13 cellular contexts compared by ENCODE assay signal in genomic region chr18:8140841-8141501, GRCh38.
DNase-seq lines count a peak whose midpoint lies in the region; ATAC-seq and TF ChIP-seq lines count a peak whose summit lies in the region.
"Had no signal": no experiment of that assay in that cellular context is flagged by ENCODE, and none has a peak within 500 bp of the region (broad histone marks: within the 10 kb centered on the region; RNA-seq: fewer than 3 reads in every experiment).

No MANE protein-coding gene starts in this region.

- 63% methylated on average over 8 of the region's 8 CpGs for whole genome bisulfite sequencing in mammary epithelial cell (ENCODE audit: low coverage, missing lambda C conversion rate)
- 69 to 70% methylated on average over 3 to 8 of the region's 8 CpGs for WGBS in transverse colon (ENCODE audit: low coverage in 1 of 2), 2 donors

- CTCF ChIA-PET in mammary epithelial cell (lab: Charles Lee; ENCODE audit: low non-redundant PET), result interaction anchor here (0.7 kb wide), 1 partner anchor 88 kb away, joined by 4 read pairs; no protein-coding TSS in a partner anchor

- no peak for TF ChIP-seq CTCF in mammary epithelial cell (conservative IDR thresholded peaks at IDR 0.05 in 1 of 2, IDR thresholded peaks at IDR 0.05 in 1 of 2; ENCODE audit: extremely low read depth in 1 of 2, insufficient read depth in 1 of 2, low read depth in 1 of 2, low read length in 2 of 2)
- TF ChIP-seq CTCF in transverse colon (IDR thresholded peaks at IDR 0.05), result no peak

- H3K4me3 ChIP-seq in mammary epithelial cell (replicated peaks in 1 of 3; ENCODE audit: insufficient read depth in 1 of 3, low read depth in 2 of 3, low read length in 3 of 3), result no peak overlapping the region
- H3K4me3 ChIP-seq in transverse colon, result no peak overlapping the region
- H3K4me3 ChIP-seq: spleen had no signal

- no peaks in the 10 kb centered on the region for H3K27me3 ChIP-seq in mammary epithelial cell (ENCODE audit: insufficient read depth, low read length)
- no peaks in the 10 kb centered on the region for H3K27me3 ChIP-seq in transverse colon
- H3K27me3 ChIP-seq: spleen had no signal

- no peaks in the 10 kb centered on the region for H3K36me3 ChIP-seq in mammary epithelial cell (ENCODE audit: insufficient read depth, low read length)
- no peaks in the 10 kb centered on the region for H3K36me3 ChIP-seq in transverse colon

- DNase-seq in HPDE6-E6E7 (ENCODE audit: extremely low spot score) (peak; percentile 34), mammary epithelial cell (peak; percentile 38), iPS-NIHi7 (ENCODE audit: extremely low spot score) (peak; percentile 45), transverse colon (peak; percentile 10), SHP77 (lab: John Stamatoyannopoulos, UW) (no peak)
- DNase-seq: activated CD4-positive, alpha-beta T cell treated with anti-CD3 and anti-CD28 coated beads, Interleukin-2, amount 50 U/mL, for 1 hour; activated naive CD4-positive, alpha-beta T cell treated with anti-CD3 and anti-CD28 coated beads, Interleukin-2, amount 10 ng/mL, durations not matched to agents 7 days and 5 days; NCI-H82; spleen had no signal

- H3K9ac ChIP-seq in mammary epithelial cell (ENCODE audit: insufficient read depth, low read length), result no peak overlapping the region

- H3K27ac ChIP-seq in mammary epithelial cell (ENCODE audit: insufficient read depth, low read depth, low read length) (no peak overlapping the region), transverse colon (peak overlapping the region; percentile 4 to 44 (median 32))
- H3K27ac ChIP-seq: spleen had no signal

- no peaks in the 10 kb centered on the region for H3K79me2 ChIP-seq in mammary epithelial cell (ENCODE audit: insufficient read depth, low read length)

- ATAC-seq in GM18505 (IDR thresholded peaks at IDR 0.05; ENCODE audit: unreplicated experiment), result no peak
- no peak for ATAC-seq in HG02973 (IDR thresholded peaks at IDR 0.05; ENCODE audit: unreplicated experiment)
- no peak for ATAC-seq in GM18870 (IDR thresholded peaks at IDR 0.05; ENCODE audit: unreplicated experiment)
- ATAC-seq: SK-N-SH treated with all-trans-retinoic acid at 6 μM for 48 hours had no signal

- dilution Hi-C loops in mammary epithelial cell (cut with HindIII; ENCODE audit: low sequenced_read_pairs), result no loop called here

- no peak overlapping the region for H2AFZ ChIP-seq in mammary epithelial cell (ENCODE audit: low read depth, low read length)

- H4K20me1 ChIP-seq in mammary epithelial cell (ENCODE audit: insufficient read depth, low read length), result no peaks in the 10 kb centered on the region

- no peak for TF ChIP-seq POLR2A in transverse colon (IDR thresholded peaks at IDR 0.05)
- no peak for TF ChIP-seq POLR2A in GM18505 (IDR thresholded peaks at IDR 0.05; ENCODE audit: borderline replicate concordance, extremely low read depth, insufficient read depth, insufficient read length)

- intact Hi-C loops in mammary epithelial cell (cut with micrococcal nuclease), result no loop called here
- intact Hi-C loops in transverse colon (cut with DNase I; ENCODE audit: low total_unique reads), result no loop called here

- no peak for TF ChIP-seq EP300 in transverse colon (IDR thresholded peaks at IDR 0.05; ENCODE audit: low read depth)

- H3K9me3 ChIP-seq in mammary epithelial cell (replicated peaks; ENCODE audit: insufficient read depth, low read length) (no peaks in the 10 kb centered on the region), transverse colon (no peaks in the 10 kb centered on the region)

- H3K4me1 ChIP-seq in mammary epithelial cell (ENCODE audit: insufficient read depth, low read length), result no peaks in the 10 kb centered on the region
- peaks cover 0 to 12% (median 2%) of the 10 kb centered on the region in 4 donors for H3K4me1 ChIP-seq in transverse colon

- no peak overlapping the region for H3K4me2 ChIP-seq in mammary epithelial cell (ENCODE audit: insufficient read depth, low read depth, low read length)

- in situ Hi-C loops in mammary epithelial cell (cut with MboI; ENCODE audit: low sequenced_read_pairs in 2 of 2), result no loop called here
- in situ Hi-C loops in transverse colon (cut with MboI; ENCODE audit: low pct_ligation_motif_present in 1 of 4, low pct_unique_long_range_greater_than_20kb in 1 of 4, low sequenced_read_pairs in 3 of 4), result no loop called here

- no TSS peak for BruUV-seq in mammary epithelial cell (replicated peaks; lab: Mats Ljungman, UMichigan)

Comparison
In these comparisons a context has a peak if more than half of its experiments do, and no peak if none do; other contexts are left out.
1. DNase-seq: peak in HPDE6-E6E7 (single experiment), mammary epithelial cell (single experiment), iPS-NIHi7 (single experiment) and transverse colon (single experiment); none in SHP77 (0 of 2).